In genomic region chr17:19948100-19948943, GRCh38 we compare ENCODE assay signal across 12 cellular contexts. TPM values are rescaled to one million over a fixed set of nuclear protein-coding genes. Genes with fewer than 3 reads are reported as not detected.
DNase-seq lines count a peak whose midpoint lies in the region; ATAC-seq and TF ChIP-seq lines count a peak whose summit lies in the region.
"Had no signal": no experiment of that assay in that cellular context is flagged by ENCODE, and none has a peak within 500 bp of the region (broad histone marks: within the 10 kb centered on the region; RNA-seq: fewer than 3 reads in every experiment).

No MANE protein-coding gene starts in this region.

- 70% methylated on average over 9 of the region's 11 CpGs for WGBS in mesenchymal stem cell

- H3K4me3 Mint-ChIP-seq in CD8-positive, alpha-beta memory T cell = peak overlapping the region in 2 of 7 donors; percentile 7 to 28
- no peak overlapping the region for H3K4me3 Mint-ChIP-seq in neural crest cell

- no peak overlapping the region for H3K4me3 ChIP-seq in CD8-positive, alpha-beta memory T cell (ENCODE audit: low read length)
- no peak overlapping the region for H3K4me3 ChIP-seq in choroid plexus epithelial cell (ENCODE audit: low read depth, low read length)
- H3K4me3 ChIP-seq in uterus = no peak overlapping the region
- H3K4me3 ChIP-seq in mesenchymal stem cell (ENCODE audit: insufficient read depth in 1 of 2, low read depth in 1 of 2, low read length in 2 of 2) = no peak overlapping the region
- H3K4me3 ChIP-seq: transverse colon had no signal

- no peak overlapping the region for H2AFZ ChIP-seq in mesenchymal stem cell (ENCODE audit: low read depth, low read length)

- H3K9me3 Mint-ChIP-seq in CD8-positive, alpha-beta memory T cell = no peaks in the 10 kb centered on the region
- H3K9me3 Mint-ChIP-seq in neural crest cell = peaks cover 3% of the 10 kb centered on the region

- CTCF ChIA-PET in CD8-positive, alpha-beta memory T cell (lab: Charles Lee) = no interaction called here

- H3K9me3 ChIP-seq in CD8-positive, alpha-beta memory T cell (ENCODE audit: low read length) = no peaks in the 10 kb centered on the region
- H3K9me3 ChIP-seq in uterus (peaks cover 0 to 2% of the 10 kb centered on the region in 2 donors), mesenchymal stem cell (ENCODE audit: control insufficient read depth, low read length) (no peaks in the 10 kb centered on the region)
- H3K9me3 ChIP-seq: transverse colon had no signal

- H3K4me1 ChIP-seq in CD8-positive, alpha-beta memory T cell (ENCODE audit: insufficient read depth, low read length) = peaks cover 14% of the 10 kb centered on the region
- no peaks in the 10 kb centered on the region for H3K4me1 ChIP-seq in uterus
- peaks cover 3% of the 10 kb centered on the region for H3K4me1 ChIP-seq in mesenchymal stem cell (ENCODE audit: control insufficient read depth, insufficient read depth, low read depth, low read length)

- H3K36me3 Mint-ChIP-seq in CD8-positive, alpha-beta memory T cell = peaks cover 14 to 66% (median 24%) of the 10 kb centered on the region in 3 donors
- peaks cover 23% of the 10 kb centered on the region for H3K36me3 Mint-ChIP-seq in neural crest cell (ENCODE audit: low read depth)

- no peak overlapping the region for H2AK5ac ChIP-seq in mesenchymal stem cell (ENCODE audit: low read length, severe bottlenecking)

- H3K27ac ChIP-seq in CD8-positive, alpha-beta memory T cell (ENCODE audit: low read depth, low read length) = no peak overlapping the region
- H3K27ac ChIP-seq in uterus (no peak overlapping the region), mesenchymal stem cell (ENCODE audit: low read length, poor library complexity, severe bottlenecking) (no peak overlapping the region)
- H3K27ac ChIP-seq: epithelial cell of prostate, HL-60, transverse colon had no signal

- H4K91ac ChIP-seq in mesenchymal stem cell (ENCODE audit: low read length) = no peak overlapping the region

- H3K14ac ChIP-seq in mesenchymal stem cell (ENCODE audit: low read length in 2 of 2) = no peak overlapping the region

- no peaks in the 10 kb centered on the region for H3K27me3 Mint-ChIP-seq in CD8-positive, alpha-beta memory T cell
- no peaks in the 10 kb centered on the region for H3K27me3 Mint-ChIP-seq in neural crest cell (ENCODE audit: low read depth)

- H3K18ac ChIP-seq in mesenchymal stem cell (ENCODE audit: low read depth in 1 of 2, low read length in 2 of 2) = no peak overlapping the region

- no peak overlapping the region for H2BK5ac ChIP-seq in mesenchymal stem cell (ENCODE audit: low read depth, low read length, poor library complexity, severe bottlenecking)

- no peaks in the 10 kb centered on the region for H3K27me3 ChIP-seq in CD8-positive, alpha-beta memory T cell (ENCODE audit: insufficient read depth, low read length, poor library complexity, severe bottlenecking)
- no peaks in the 10 kb centered on the region for H3K27me3 ChIP-seq in uterus
- H3K27me3 ChIP-seq in mesenchymal stem cell (ENCODE audit: control insufficient read depth in 1 of 2, insufficient read depth in 1 of 2, low read length in 2 of 2) = no peaks in the 10 kb centered on the region
- H3K27me3 ChIP-seq: transverse colon had no signal

- TF ChIP-seq POLR2A in uterus (IDR thresholded peaks at IDR 0.05) = no peak

- no peak overlapping the region for H3K9ac ChIP-seq in mesenchymal stem cell (ENCODE audit: low read length)

- H4K8ac ChIP-seq in mesenchymal stem cell (ENCODE audit: low read length) = no peak overlapping the region

- peaks cover 14% of the 10 kb centered on the region for H3K36me3 ChIP-seq in CD8-positive, alpha-beta memory T cell (ENCODE audit: insufficient read depth, low read length)
- H3K36me3 ChIP-seq in uterus (no peaks in the 10 kb centered on the region), mesenchymal stem cell (ENCODE audit: control insufficient read depth in 1 of 2, insufficient read depth in 2 of 2, low read depth in 1 of 2, low read length in 2 of 2) (peaks cover 10 to 46% of the 10 kb centered on the region in 2 experiments)

- no peak overlapping the region for H3K4me2 ChIP-seq in mesenchymal stem cell (ENCODE audit: low read length, poor library complexity, severe bottlenecking)

- no peak for DNase-seq in CD8-positive, alpha-beta memory T cell
- DNase-seq in Kasumi-1 (lab: John Stamatoyannopoulos, UW) (peak; percentile 23), choroid plexus epithelial cell (ENCODE audit: low read depth) (peak; percentile 38), neural crest cell (ENCODE audit: low read depth, low spot score) (no peak), uterus (no peak), mesenchymal stem cell (no peak)
- DNase-seq: NCI-H1694, T1000, transverse colon had no signal

- H3K27ac Mint-ChIP-seq in CD8-positive, alpha-beta memory T cell = peak overlapping the region in 6 of 8 donors; percentile 8 to 82 (median 54)
- peak overlapping the region; percentile 48 for H3K27ac Mint-ChIP-seq in neural crest cell (ENCODE audit: unreplicated experiment)

- H2BK120ac ChIP-seq in mesenchymal stem cell (ENCODE audit: low read depth, low read length) = no peak overlapping the region

- POLR2A ChIA-PET in CD8-positive, alpha-beta memory T cell (lab: Charles Lee) = no interaction called here

- no peak overlapping the region for H3K23ac ChIP-seq in mesenchymal stem cell (ENCODE audit: low read length in 2 of 2)

- no peak for ATAC-seq in GM18858 (IDR thresholded peaks at IDR 0.05; ENCODE audit: unreplicated experiment)

- intact Hi-C loops in uterus (cut with DNase I; ENCODE audit: low total_unique reads) = no loop called here

- peak; percentile 18 for TF ChIP-seq CTCF in choroid plexus epithelial cell (conservative IDR thresholded peaks at IDR 0.05; ENCODE audit: low read depth, low read length)
- TF ChIP-seq CTCF in neural crest cell (conservative IDR thresholded peaks at IDR 0.05) = no peak
- no peak for TF ChIP-seq CTCF in uterus (IDR thresholded peaks at IDR 0.05)

- H2BK12ac ChIP-seq in mesenchymal stem cell (ENCODE audit: low read length in 2 of 2) = no peak overlapping the region

- no peak overlapping the region for H2BK15ac ChIP-seq in mesenchymal stem cell (ENCODE audit: low read depth, poor library complexity, severe bottlenecking)

- H3K4me1 Mint-ChIP-seq in CD8-positive, alpha-beta memory T cell = peaks cover 50 to 66% (median 63%) of the 10 kb centered on the region in 3 donors
- peaks cover 19% of the 10 kb centered on the region for H3K4me1 Mint-ChIP-seq in neural crest cell

- H3K4ac ChIP-seq in mesenchymal stem cell (ENCODE audit: low read depth in 1 of 2, low read length in 2 of 2) = no peak overlapping the region

- H3K79me1 ChIP-seq in mesenchymal stem cell (replicated peaks; ENCODE audit: low read length, poor library complexity, severe bottlenecking) = peaks cover 13% of the 10 kb centered on the region

RNA-seq across cellular contexts. Expression of gene AKAP10, which starts 29.3 kb away (rescaled TPM):
- total RNA-seq in CD8-positive, alpha-beta memory T cell = 10 to 100 TPM; 31.7 to 32.6 TPM
- polyA plus RNA-seq in CD8-positive, alpha-beta memory T cell = 24.1 TPM
- total RNA-seq in neural crest cell = 22.5 and 27.1 TPM in 2 replicates
- 10 to 100 TPM; 17.7 to 56.9 (median 33.2) TPM for total RNA-seq in uterus
- 11.9 TPM for polyA plus RNA-seq in mesenchymal stem cell (2013, experiment 1 of 2)
- polyA plus RNA-seq in mesenchymal stem cell (2013, experiment 2 of 2) = 12.0 TPM

Comparison
In these comparisons a context has a peak if more than half of its experiments do, and no peak if none do; other contexts are left out.
1. DNase-seq: peak in Kasumi-1 (2 of 2) and choroid plexus epithelial cell (single experiment); none in CD8-positive, alpha-beta memory T cell (0 of 5), neural crest cell (single experiment), uterus (0 of 2) and mesenchymal stem cell (single experiment).